Comparison of ENCODE assay signal across 3 cellular contexts in the genomic region with DNA sequence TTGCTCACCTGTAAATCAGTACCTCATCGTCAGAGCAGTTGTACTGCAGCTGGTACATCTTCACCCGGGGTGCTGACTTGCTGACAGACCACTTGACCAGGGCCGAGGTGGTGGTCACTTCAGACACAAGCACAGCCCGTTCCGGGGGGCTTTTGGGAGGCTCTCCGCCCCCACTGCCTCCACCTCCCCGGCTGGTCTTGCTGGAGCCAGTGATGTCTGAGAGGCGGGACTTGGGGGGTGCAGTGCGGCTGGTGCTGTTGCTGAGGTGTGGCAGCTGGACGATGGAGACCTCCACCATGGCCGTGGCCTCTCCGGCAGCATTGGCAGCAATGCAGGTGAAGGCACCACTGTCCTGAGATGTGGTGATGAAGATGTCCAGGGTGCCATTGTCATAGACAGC.
"Had no signal": no experiment of that assay in that cellular context is flagged by ENCODE, and none has a peak within 500 bp of the region (broad histone marks: within the 10 kb centered on the region; RNA-seq: fewer than 3 reads in every experiment).

No MANE protein-coding gene starts in this region.

- ATAC-seq: GM12878 had no signal

- DNase-seq: GDM1, GF-D8 had no signal

- H3K4me3 ChIP-seq: GM12878 had no signal
